In the genomic region with DNA sequence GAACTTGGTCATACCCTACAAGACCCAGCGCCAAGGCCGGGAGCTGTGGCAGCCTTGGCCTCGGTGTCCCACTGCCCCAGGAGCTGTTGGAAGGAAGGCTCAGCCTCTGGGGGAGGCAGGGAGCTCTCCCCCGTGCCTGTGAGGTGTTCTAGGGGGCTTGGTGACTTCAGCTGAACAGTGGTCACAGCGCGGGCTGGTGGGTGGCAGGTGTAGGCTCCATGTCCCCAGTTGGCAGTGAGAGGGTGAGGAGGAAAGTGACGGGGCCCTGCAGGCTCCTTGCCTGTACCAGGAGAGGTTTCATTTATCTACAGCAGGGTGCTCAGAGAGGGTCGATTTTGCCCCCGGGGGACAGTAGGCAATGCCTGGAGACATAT, we compare ENCODE assay signal across 23 cellular contexts. TPM values are rescaled to one million over a fixed set of nuclear protein-coding genes. Genes with fewer than 3 reads are reported as not detected.
A peak's percentile ranks its signal among the peaks of the same experiment; 100 is the strongest.
DNase-seq lines count a peak whose midpoint lies in the region; ATAC-seq and TF ChIP-seq lines count a peak whose summit lies in the region.
"Had no signal": no experiment of that assay in that cellular context is flagged by ENCODE, and none has a peak within 500 bp of the region (broad histone marks: within the 10 kb centered on the region; RNA-seq: fewer than 3 reads in every experiment).

No MANE protein-coding gene starts in this region.

- no peak overlapping the region for H3K4me3 Mint-ChIP-seq in mesothelial cell of epicardium
- no peak overlapping the region for H3K4me3 Mint-ChIP-seq in progenitor cell of endocrine pancreas (ENCODE audit: low read depth)
- H3K4me3 Mint-ChIP-seq: CD8-positive, alpha-beta memory T cell; IgD-negative memory B cell had no signal

- H3K27me3 Mint-ChIP-seq in mesothelial cell of epicardium (ENCODE audit: low read depth): no peaks in the 10 kb centered on the region
- peaks cover 10% of the 10 kb centered on the region for H3K27me3 Mint-ChIP-seq in progenitor cell of endocrine pancreas

- H3K4me1 Mint-ChIP-seq in mesothelial cell of epicardium: peaks cover 35% of the 10 kb centered on the region
- H3K4me1 Mint-ChIP-seq in progenitor cell of endocrine pancreas (ENCODE audit: low read depth): peaks cover 11% of the 10 kb centered on the region
- H3K4me1 Mint-ChIP-seq: CD8-positive, alpha-beta memory T cell; IgD-negative memory B cell had no signal

- peak; percentile 55 for DNase-seq in cardiac septum (ENCODE audit: low spot score)
- no peak for DNase-seq in Right ventricle myocardium inferior (ENCODE audit: missing footprints)
- DNase-seq in mesothelial cell of epicardium (ENCODE audit: low spot score in 2 of 2, unreplicated experiment in 2 of 2): no peak
- no peak for DNase-seq in progenitor cell of endocrine pancreas (ENCODE audit: low spot score, unreplicated experiment)
- no peak for DNase-seq in foreskin keratinocyte
- no peak for DNase-seq in WERI-Rb-1
- DNase-seq in sciatic nerve (ENCODE audit: low spot score): no peak
- DNase-seq in cortex of kidney (lab: John Stamatoyannopoulos, UW): no peak
- DNase-seq: AML-193; C1 segment of cervical spinal cord; CD8-positive, alpha-beta memory T cell; DMS53; EL; GF-D8; NCI-H1105 treated with DMSO at 0.1 percent for 48 hours; NCI-H2081; NCI-H2171; NCI-H524 treated with DMSO at 0.1 percent for 48 hours; NCI-H82 had no signal

- H3K27me3 ChIP-seq in foreskin keratinocyte (peaks cover 34% of the 10 kb centered on the region), WERI-Rb-1 (ENCODE audit: insufficient read depth, low read depth, severe bottlenecking) (peaks cover 2% of the 10 kb centered on the region)
- H3K27me3 ChIP-seq: Peyer's patch had no signal

- H3K4me1 ChIP-seq in foreskin keratinocyte: no peaks in the 10 kb centered on the region
- H3K4me1 ChIP-seq: Peyer's patch had no signal

- TF ChIP-seq CTCF in mesothelial cell of epicardium (IDR thresholded peaks at IDR 0.05; ENCODE audit: unreplicated experiment) (no peak), progenitor cell of endocrine pancreas (IDR thresholded peaks at IDR 0.05; ENCODE audit: unreplicated experiment) (no peak), foreskin keratinocyte (conservative IDR thresholded peaks at IDR 0.05) (no peak), WERI-Rb-1 (IDR thresholded peaks at IDR 0.05; ENCODE audit: low read depth, low read length) (no peak)

- H3K9me3 Mint-ChIP-seq in mesothelial cell of epicardium (peaks cover 12% of the 10 kb centered on the region), progenitor cell of endocrine pancreas (ENCODE audit: low read depth) (peaks cover 4% of the 10 kb centered on the region)
- H3K9me3 Mint-ChIP-seq: CD8-positive, alpha-beta memory T cell had no signal

- H3K27ac ChIP-seq in foreskin keratinocyte (no peak overlapping the region), WERI-Rb-1 (no peak overlapping the region)
- H3K27ac ChIP-seq: Peyer's patch had no signal

- H3K36me3 Mint-ChIP-seq in mesothelial cell of epicardium (peaks cover 6% of the 10 kb centered on the region), progenitor cell of endocrine pancreas (ENCODE audit: insufficient read depth) (peaks cover 1% of the 10 kb centered on the region)
- H3K36me3 Mint-ChIP-seq: CD8-positive, alpha-beta memory T cell; IgD-negative memory B cell had no signal

- intact Hi-C loops in cardiac septum (cut with DNase I): no loop called here
- intact Hi-C loops in Right ventricle myocardium inferior (cut with DNase I): no loop called here
- intact Hi-C loops in sciatic nerve (cut with DNase I): no loop called here

- ATAC-seq in Right ventricle myocardium inferior: no peak
- ATAC-seq in foreskin keratinocyte: no peak
- ATAC-seq in sciatic nerve: no peak

- H3K36me3 ChIP-seq in WERI-Rb-1: no peaks in the 10 kb centered on the region
- H3K36me3 ChIP-seq: Peyer's patch had no signal

- peaks cover 3% of the 10 kb centered on the region for H3K9me3 ChIP-seq in WERI-Rb-1 (ENCODE audit: severe bottlenecking)
- H3K9me3 ChIP-seq: Peyer's patch had no signal

- H3K27ac Mint-ChIP-seq in mesothelial cell of epicardium: peak overlapping the region; percentile 30
- H3K27ac Mint-ChIP-seq in progenitor cell of endocrine pancreas: peak overlapping the region; percentile 26
- H3K27ac Mint-ChIP-seq: IgD-negative memory B cell had no signal

- no peak overlapping the region for H3K4me3 ChIP-seq in WERI-Rb-1 (ENCODE audit: low read depth, low read length)
- H3K4me3 ChIP-seq: Peyer's patch had no signal

RNA-seq across cellular contexts. Expression of a gene that starts 47.5 kb away (rescaled TPM):
- total RNA-seq in cardiac septum: 1.2 TPM
- total RNA-seq in Right ventricle myocardium inferior: 52.3 TPM
- total RNA-seq in mesothelial cell of epicardium: 958 to 1,165 TPM (median 1,080 TPM) in 3 replicates
- total RNA-seq in progenitor cell of endocrine pancreas: 5,491 and 5,856 TPM in 2 replicates
- total RNA-seq in foreskin keratinocyte: not detected in 2 replicates
- not detected in 2 replicates for polyA plus RNA-seq in foreskin keratinocyte
- total RNA-seq in sciatic nerve: 0.22 TPM
- total RNA-seq: A172; CD8-positive, alpha-beta memory T cell; OCI-LY7; Peyer's patch had no signal
- polyA plus RNA-seq: CD8-positive, alpha-beta memory T cell; IgD-negative memory B cell had no signal

RNA-seq across cellular contexts. Expression of a gene that starts 51.8 kb away (rescaled TPM):
- total RNA-seq in cardiac septum: 25.4 TPM
- 34.8 TPM for total RNA-seq in Right ventricle myocardium inferior
- total RNA-seq in mesothelial cell of epicardium: 0.18 TPM in 1 of 3 replicates, not detected in the others
- 31.0 and 32.3 TPM in 2 replicates for total RNA-seq in progenitor cell of endocrine pancreas
- total RNA-seq in foreskin keratinocyte: 5.3 and 7.8 TPM in 2 replicates
- polyA plus RNA-seq in foreskin keratinocyte: 7.7 and 10.4 TPM in 2 replicates
- 154 TPM for total RNA-seq in sciatic nerve
- total RNA-seq: A172, OCI-LY7 had no signal
- polyA plus RNA-seq: CD8-positive, alpha-beta memory T cell; IgD-negative memory B cell had no signal

Comparison
In these comparisons a context has a peak if more than half of its experiments do, and no peak if none do; other contexts are left out.
1. RNA of a gene that starts 47.5 kb away (total RNA-seq): 5,491 to 5,856 TPM in progenitor cell of endocrine pancreas, 958 to 1,165 TPM in mesothelial cell of epicardium and 52.3 TPM in Right ventricle myocardium inferior (single experiment); 1.2 TPM in cardiac septum (single experiment), 0.22 TPM in sciatic nerve (single experiment) and not detected in foreskin keratinocyte; every median in the first group is over 10 times any median in the second.